In the genomic region with DNA sequence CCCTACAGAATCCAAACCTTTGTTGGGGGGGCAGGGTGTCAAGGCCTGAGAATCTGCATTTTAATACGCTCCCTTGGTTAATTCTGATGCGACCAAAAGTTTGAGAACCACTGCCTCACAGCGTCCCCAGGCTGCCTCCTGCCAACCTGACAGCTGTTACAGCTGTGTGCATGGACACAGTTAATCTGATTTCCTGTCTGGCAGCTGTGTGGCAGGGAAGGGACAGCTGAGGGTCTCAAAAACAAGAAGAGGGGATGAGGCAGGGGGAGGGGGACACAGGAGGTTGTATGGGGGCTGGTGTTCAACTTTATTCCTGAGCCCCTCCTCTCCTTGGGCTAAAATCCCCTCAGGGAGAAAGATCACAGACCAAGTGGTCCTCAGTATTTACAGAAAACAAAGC, we compare ENCODE assay signal across 1 cellular context.
TF ChIP-seq lines count a peak whose summit lies in the region.

No MANE protein-coding gene starts in this region.

TF ChIP-seq in HepG2, 621 proteins besides CTCF, POLR2A, EP300 and RAD21:
- TF ChIP-seq, protein P1, sequence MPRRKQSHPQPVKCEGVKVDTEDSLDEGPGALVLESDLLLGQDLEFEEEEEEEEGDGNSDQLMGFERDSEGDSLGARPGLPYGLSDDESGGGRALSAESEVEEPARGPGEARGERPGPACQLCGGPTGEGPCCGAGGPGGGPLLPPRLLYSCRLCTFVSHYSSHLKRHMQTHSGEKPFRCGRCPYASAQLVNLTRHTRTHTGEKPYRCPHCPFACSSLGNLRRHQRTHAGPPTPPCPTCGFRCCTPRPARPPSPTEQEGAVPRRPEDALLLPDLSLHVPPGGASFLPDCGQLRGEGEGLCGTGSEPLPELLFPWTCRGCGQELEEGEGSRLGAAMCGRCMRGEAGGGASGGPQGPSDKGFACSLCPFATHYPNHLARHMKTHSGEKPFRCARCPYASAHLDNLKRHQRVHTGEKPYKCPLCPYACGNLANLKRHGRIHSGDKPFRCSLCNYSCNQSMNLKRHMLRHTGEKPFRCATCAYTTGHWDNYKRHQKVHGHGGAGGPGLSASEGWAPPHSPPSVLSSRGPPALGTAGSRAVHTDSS (CRISPR knock-in tag; conservative IDR thresholded peaks at IDR 0.05): no peak
- no peak for TF ChIP-seq JUNB (CRISPR knock-in tag; IDR thresholded peaks at IDR 0.05; ENCODE audit: borderline replicate concordance)
- TF ChIP-seq, protein P2, sequence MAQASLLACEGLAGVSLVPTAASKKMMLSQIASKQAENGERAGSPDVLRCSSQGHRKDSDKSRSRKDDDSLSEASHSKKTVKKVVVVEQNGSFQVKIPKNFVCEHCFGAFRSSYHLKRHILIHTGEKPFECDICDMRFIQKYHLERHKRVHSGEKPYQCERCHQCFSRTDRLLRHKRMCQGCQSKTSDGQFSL (CRISPR knock-in tag; IDR thresholded peaks at IDR 0.05): 0 out of 2 replicates have a peak, but pooled peaks have one; percentile 23
- TF ChIP-seq ZNF260 (CRISPR knock-in tag; IDR thresholded peaks at IDR 0.05; ENCODE audit: borderline replicate concordance, low read depth): no peak
- TF ChIP-seq CHD4 (IDR thresholded peaks at IDR 0.05; ENCODE audit: borderline replicate concordance, low read length): 0 out of 2 replicates have a peak, but pooled peaks have one; percentile 3
- TF ChIP-seq, protein P3, sequence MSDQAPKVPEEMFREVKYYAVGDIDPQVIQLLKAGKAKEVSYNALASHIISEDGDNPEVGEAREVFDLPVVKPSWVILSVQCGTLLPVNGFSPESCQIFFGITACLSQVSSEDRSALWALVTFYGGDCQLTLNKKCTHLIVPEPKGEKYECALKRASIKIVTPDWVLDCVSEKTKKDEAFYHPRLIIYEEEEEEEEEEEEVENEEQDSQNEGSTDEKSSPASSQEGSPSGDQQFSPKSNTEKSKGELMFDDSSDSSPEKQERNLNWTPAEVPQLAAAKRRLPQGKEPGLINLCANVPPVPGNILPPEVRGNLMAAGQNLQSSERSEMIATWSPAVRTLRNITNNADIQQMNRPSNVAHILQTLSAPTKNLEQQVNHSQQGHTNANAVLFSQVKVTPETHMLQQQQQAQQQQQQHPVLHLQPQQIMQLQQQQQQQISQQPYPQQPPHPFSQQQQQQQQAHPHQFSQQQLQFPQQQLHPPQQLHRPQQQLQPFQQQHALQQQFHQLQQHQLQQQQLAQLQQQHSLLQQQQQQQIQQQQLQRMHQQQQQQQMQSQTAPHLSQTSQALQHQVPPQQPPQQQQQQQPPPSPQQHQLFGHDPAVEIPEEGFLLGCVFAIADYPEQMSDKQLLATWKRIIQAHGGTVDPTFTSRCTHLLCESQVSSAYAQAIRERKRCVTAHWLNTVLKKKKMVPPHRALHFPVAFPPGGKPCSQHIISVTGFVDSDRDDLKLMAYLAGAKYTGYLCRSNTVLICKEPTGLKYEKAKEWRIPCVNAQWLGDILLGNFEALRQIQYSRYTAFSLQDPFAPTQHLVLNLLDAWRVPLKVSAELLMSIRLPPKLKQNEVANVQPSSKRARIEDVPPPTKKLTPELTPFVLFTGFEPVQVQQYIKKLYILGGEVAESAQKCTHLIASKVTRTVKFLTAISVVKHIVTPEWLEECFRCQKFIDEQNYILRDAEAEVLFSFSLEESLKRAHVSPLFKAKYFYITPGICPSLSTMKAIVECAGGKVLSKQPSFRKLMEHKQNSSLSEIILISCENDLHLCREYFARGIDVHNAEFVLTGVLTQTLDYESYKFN (CRISPR knock-in tag; conservative IDR thresholded peaks at IDR 0.05): peak; percentile 45; the same call in 1 of the 2 replicates
- no peak for TF ChIP-seq SOX6 (IDR thresholded peaks at IDR 0.05)
- 0 out of 2 replicates have a peak, but pooled peaks have one; percentile 7 for TF ChIP-seq SOX6 (CRISPR knock-in tag; IDR thresholded peaks at IDR 0.05)
- TF ChIP-seq, protein P4, sequence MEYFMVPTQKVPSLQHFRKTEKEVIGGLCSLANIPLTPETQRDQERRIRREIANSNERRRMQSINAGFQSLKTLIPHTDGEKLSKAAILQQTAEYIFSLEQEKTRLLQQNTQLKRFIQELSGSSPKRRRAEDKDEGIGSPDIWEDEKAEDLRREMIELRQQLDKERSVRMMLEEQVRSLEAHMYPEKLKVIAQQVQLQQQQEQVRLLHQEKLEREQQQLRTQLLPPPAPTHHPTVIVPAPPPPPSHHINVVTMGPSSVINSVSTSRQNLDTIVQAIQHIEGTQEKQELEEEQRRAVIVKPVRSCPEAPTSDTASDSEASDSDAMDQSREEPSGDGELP (IDR thresholded peaks at IDR 0.05; ENCODE audit: borderline replicate concordance, low read depth): peak; percentile 67; the same call in 1 of the 2 replicates
- TF ChIP-seq, protein P5, sequence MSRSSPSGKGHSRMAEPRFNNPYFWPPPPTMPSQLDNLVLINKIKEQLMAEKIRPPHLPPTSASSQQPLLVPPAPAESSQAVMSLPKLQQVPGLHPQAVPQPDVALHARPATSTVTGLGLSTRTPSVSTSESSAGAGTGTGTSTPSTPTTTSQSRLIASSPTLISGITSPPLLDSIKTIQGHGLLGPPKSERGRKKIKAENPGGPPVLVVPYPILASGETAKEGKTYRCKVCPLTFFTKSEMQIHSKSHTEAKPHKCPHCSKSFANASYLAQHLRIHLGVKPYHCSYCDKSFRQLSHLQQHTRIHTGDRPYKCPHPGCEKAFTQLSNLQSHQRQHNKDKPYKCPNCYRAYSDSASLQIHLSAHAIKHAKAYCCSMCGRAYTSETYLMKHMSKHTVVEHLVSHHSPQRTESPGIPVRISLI (CRISPR knock-in tag; IDR thresholded peaks at IDR 0.05; ENCODE audit: borderline replicate concordance): 0 out of 2 replicates have a peak, but pooled peaks have one; percentile 8
- no peak for TF ChIP-seq MAFG (CRISPR knock-in tag; IDR thresholded peaks at IDR 0.05)
- TF ChIP-seq, protein P6, sequence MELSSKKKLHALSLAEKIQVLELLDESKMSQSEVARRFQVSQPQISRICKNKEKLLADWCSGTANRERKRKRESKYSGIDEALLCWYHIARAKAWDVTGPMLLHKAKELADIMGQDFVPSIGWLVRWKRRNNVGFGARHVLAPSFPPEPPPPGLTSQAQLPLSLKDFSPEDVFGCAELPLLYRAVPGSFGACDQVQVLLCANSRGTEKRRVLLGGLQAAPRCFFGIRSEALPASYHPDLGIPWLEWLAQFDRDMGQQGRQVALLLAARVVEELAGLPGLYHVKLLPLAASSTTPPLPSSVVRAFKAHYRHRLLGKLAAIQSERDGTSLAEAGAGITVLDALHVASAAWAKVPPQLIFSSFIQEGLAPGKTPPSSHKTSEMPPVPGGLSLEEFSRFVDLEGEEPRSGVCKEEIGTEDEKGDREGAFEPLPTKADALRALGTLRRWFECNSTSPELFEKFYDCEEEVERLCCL (CRISPR knock-in tag; IDR thresholded peaks at IDR 0.05; ENCODE audit: borderline replicate concordance): no peak
- no peak for TF ChIP-seq TEAD3 (CRISPR knock-in tag; optimal IDR thresholded peaks at IDR 0.05; ENCODE audit: borderline replicate concordance)
- no peak for TF ChIP-seq ZNF367 (CRISPR knock-in tag; IDR thresholded peaks at IDR 0.05; ENCODE audit: borderline replicate concordance)
